Comparison of ENCODE assay signal across 30 cellular contexts in genomic region chr2:4324531-4324930, GRCh38.
"Had no signal": no experiment of that assay in that cellular context is flagged by ENCODE, and none has a peak within 500 bp of the region (broad histone marks: within the 10 kb centered on the region; RNA-seq: fewer than 3 reads in every experiment).

No MANE protein-coding gene starts in this region.

- H3K27me3 ChIP-seq: brain microvascular endothelial cell, cardiac muscle cell, SJCRH30 had no signal

- H3K27ac ChIP-seq: brain microvascular endothelial cell, cardiac muscle cell, SJCRH30, SK-N-MC, WERI-Rb-1 had no signal

- DNase-seq: activated CD4-positive, alpha-beta memory T cell treated with anti-CD3 and anti-CD28 coated beads, Interleukin-2, amount 10 ng/mL, durations not matched to agents 7 days and 5 days; activated CD4-positive, alpha-beta T cell treated with anti-CD3 and anti-CD28 coated beads for 1 hour; activated CD4-positive, alpha-beta T cell treated with anti-CD3 and anti-CD28 coated beads for 48 hours; activated CD4-positive, CD25-positive, alpha-beta regulatory T cell; activated CD8-positive, alpha-beta memory T cell treated with anti-CD3 and anti-CD28 coated beads for 24 hours; activated CD8-positive, alpha-beta memory T cell treated with anti-CD3 and anti-CD28 coated beads, Interleukin-2, amount 10 ng/mL, durations not matched to agents 7 days and 5 days; activated CD8-positive, alpha-beta memory T cell treated with anti-CD3 and anti-CD28 coated beads, Interleukin-2, amount 50 U/mL, for 48 hours; activated effector memory CD4-positive, alpha-beta T cell treated with anti-CD3 and anti-CD28 coated beads, Interleukin-2, amount 50 U/mL, for 16 hours; activated naive CD4-positive, alpha-beta T cell; activated naive CD4-positive, alpha-beta T cell treated with anti-CD3 and anti-CD28 coated beads, Interleukin-2, amount 50 U/mL, for 16 hours; activated naive CD8-positive, alpha-beta T cell treated with anti-CD3 and anti-CD28 coated beads for 36 hours; activated T-cell treated with anti-CD3 and anti-CD28 coated beads, Interleukin-2, amount 50 U/mL, for 72 hours; amniotic stem cell; aorta; brain microvascular endothelial cell; NCI-H1105; NCI-H1417 treated with DMSO at 0.1 percent for 48 hours; NCI-H1694 treated with DMSO at 0.1 percent for 48 hours; NCI-H2029; NCI-H446 treated with DMSO at 0.1 percent for 48 hours; NCI-H524; SHP77; SJCRH30; T1000; WERI-Rb-1 had no signal

- ATAC-seq: activated CD8-positive, alpha-beta memory T cell treated with anti-CD3 and anti-CD28 coated beads, Interleukin-2, amount 10 ng/mL, durations not matched to agents 7 days and 5 days; activated T-cell treated with anti-CD3 and anti-CD28 coated beads, Interleukin-2, amount 50 U/mL, for 72 hours; activated T-helper 17 cell treated with anti-CD3 and anti-CD28 coated beads, Interleukin-2, amount 50 U/mL, for 72 hours; K562; Panc1 had no signal

- H3K4me1 ChIP-seq: SJCRH30 had no signal
